In the genomic region with DNA sequence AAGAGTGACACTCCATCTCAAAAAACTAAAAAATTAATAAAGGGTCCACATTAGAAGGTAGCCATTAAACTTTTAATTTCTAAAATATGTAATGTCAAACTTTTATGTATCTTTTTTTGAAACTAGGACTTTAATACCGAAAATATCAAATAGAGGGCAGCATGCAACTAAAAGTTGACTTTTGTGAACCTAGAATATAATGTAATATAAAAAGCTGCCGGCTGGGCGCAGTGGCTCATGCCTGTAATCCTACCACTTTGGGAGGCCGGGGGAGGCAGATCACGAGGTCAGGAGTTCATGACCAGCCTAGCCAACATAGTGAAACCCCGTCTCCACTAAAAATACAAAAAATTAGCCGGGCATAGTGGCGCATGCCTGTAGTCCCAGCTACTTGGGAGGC, we compare ENCODE assay signal across 1 cellular context.
TF ChIP-seq lines count a peak whose summit lies in the region.

No MANE protein-coding gene starts in this region.

TF ChIP-seq in A549, 52 proteins besides CTCF, POLR2A, EP300 and RAD21:
- TF ChIP-seq EHF (CRISPR knock-in tag; IDR thresholded peaks at IDR 0.05) (no peak), ZSCAN20 (CRISPR knock-in tag; IDR thresholded peaks at IDR 0.05) (no peak), RCOR1 (IDR thresholded peaks at IDR 0.05; ENCODE audit: low read depth, low read length) (no peak)
- TF ChIP-seq, protein P1, sequence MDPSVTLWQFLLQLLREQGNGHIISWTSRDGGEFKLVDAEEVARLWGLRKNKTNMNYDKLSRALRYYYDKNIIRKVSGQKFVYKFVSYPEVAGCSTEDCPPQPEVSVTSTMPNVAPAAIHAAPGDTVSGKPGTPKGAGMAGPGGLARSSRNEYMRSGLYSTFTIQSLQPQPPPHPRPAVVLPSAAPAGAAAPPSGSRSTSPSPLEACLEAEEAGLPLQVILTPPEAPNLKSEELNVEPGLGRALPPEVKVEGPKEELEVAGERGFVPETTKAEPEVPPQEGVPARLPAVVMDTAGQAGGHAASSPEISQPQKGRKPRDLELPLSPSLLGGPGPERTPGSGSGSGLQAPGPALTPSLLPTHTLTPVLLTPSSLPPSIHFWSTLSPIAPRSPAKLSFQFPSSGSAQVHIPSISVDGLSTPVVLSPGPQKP (IDR thresholded peaks at IDR 0.05; ENCODE audit: low read depth, low read length) = no peak
- TF ChIP-seq, protein P2, sequence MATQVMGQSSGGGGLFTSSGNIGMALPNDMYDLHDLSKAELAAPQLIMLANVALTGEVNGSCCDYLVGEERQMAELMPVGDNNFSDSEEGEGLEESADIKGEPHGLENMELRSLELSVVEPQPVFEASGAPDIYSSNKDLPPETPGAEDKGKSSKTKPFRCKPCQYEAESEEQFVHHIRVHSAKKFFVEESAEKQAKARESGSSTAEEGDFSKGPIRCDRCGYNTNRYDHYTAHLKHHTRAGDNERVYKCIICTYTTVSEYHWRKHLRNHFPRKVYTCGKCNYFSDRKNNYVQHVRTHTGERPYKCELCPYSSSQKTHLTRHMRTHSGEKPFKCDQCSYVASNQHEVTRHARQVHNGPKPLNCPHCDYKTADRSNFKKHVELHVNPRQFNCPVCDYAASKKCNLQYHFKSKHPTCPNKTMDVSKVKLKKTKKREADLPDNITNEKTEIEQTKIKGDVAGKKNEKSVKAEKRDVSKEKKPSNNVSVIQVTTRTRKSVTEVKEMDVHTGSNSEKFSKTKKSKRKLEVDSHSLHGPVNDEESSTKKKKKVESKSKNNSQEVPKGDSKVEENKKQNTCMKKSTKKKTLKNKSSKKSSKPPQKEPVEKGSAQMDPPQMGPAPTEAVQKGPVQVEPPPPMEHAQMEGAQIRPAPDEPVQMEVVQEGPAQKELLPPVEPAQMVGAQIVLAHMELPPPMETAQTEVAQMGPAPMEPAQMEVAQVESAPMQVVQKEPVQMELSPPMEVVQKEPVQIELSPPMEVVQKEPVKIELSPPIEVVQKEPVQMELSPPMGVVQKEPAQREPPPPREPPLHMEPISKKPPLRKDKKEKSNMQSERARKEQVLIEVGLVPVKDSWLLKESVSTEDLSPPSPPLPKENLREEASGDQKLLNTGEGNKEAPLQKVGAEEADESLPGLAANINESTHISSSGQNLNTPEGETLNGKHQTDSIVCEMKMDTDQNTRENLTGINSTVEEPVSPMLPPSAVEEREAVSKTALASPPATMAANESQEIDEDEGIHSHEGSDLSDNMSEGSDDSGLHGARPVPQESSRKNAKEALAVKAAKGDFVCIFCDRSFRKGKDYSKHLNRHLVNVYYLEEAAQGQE (IDR thresholded peaks at IDR 0.05) = no peak
TF ChIP-seq in A549: peak in this region for 0.
